ENCODE assay signal across 8 cellular contexts in the genomic region with DNA sequence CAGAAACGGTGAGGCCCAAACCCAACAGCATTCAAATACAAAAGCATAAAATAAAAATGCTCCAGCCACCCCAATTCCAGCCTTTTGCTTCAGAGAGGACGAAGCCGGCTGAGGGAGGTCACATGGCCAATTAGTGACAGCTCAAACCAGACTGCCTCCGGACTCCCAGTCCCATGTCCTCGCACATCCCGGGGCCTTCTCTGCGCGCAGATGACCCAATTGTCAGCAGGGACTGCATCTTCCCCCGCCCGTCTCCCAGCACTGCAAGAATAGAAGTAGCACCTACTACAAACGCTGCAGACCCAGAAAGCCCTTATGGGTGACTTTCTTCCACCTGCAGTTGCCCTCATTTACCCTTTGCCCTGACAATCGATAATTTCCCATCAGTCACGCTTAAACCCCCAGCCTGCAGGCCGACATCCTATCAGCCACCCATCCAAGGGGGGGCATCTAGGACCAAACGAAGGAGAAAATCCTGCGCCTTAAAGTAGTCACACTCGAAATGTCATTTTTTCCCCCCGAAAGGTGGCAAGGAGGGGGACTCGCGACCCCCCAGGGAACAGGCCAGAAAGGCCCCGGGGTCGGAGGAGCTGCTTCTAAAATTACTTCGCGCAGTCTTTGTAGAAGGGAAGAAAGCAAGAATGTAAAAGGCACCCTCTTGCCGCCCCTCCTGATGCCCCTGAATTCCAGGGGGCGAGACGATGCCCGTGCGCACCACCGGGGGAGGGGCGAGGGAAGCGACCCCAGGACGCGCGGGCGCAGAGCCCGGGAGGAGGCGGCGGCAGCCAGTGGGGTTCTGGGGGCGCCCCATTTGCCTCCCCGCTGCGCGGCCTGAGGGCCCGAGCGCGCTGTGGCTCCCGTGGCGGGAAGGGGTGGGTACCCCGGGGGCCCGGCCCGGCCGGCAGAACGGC. TPM values are rescaled to one million over a fixed set of nuclear protein-coding genes. Genes with fewer than 3 reads are reported as not detected.
DNase-seq lines count a peak whose midpoint lies in the region; ATAC-seq and TF ChIP-seq lines count a peak whose summit lies in the region.

No MANE protein-coding gene starts in this region.

- H3K4me1 ChIP-seq in breast epithelium = peaks cover 3 to 4% of the 10 kb centered on the region in 2 donors

- peak; percentile 25 for ATAC-seq in HG03045 (IDR thresholded peaks at IDR 0.05; ENCODE audit: unreplicated experiment)

- TF ChIP-seq POLR2A in breast epithelium (IDR thresholded peaks at IDR 0.05) = no peak

- intact Hi-C loops in breast epithelium (cut with DNase I; ENCODE audit: low total_unique reads) = no loop called here

- no peak for DNase-seq in GM12864 (ENCODE audit: low read depth)
- no peak for DNase-seq in SK-N-MC (ENCODE audit: low read depth, low spot score)
- peak in 1 of 2 donors; percentile 39 for DNase-seq in breast epithelium (ENCODE audit: low spot score in 2 of 2)
- no peak for DNase-seq in skeletal muscle cell (ENCODE audit: low read depth)
- no peak for DNase-seq in NCI-H1694 (lab: John Stamatoyannopoulos, UW)
- DNase-seq in GDM1 (lab: John Stamatoyannopoulos, UW) = no peak

- TF ChIP-seq CTCF in GM12864 (IDR thresholded peaks at IDR 0.05; ENCODE audit: low read depth, low read length, missing control alignments) = no peak
- TF ChIP-seq CTCF in breast epithelium (IDR thresholded peaks at IDR 0.05) = no peak

- H3K27me3 ChIP-seq in breast epithelium = no peaks in the 10 kb centered on the region

- peak overlapping the region; percentile 54 for H3K9ac ChIP-seq in SK-N-MC (ENCODE audit: insufficient read length)

- H3K4me3 ChIP-seq in GM12864 (ENCODE audit: low read depth, low read length) (peak overlapping the region; percentile 76), SK-N-MC (peak overlapping the region; percentile 81), breast epithelium (peak overlapping the region; percentile 86 to 96 (median 89)), iPS-18c (ENCODE audit: insufficient read depth, low read depth, low read length) (peak overlapping the region; percentile 58), skeletal muscle cell (ENCODE audit: low read depth, low read length) (peak overlapping the region; percentile 55)

- H3K36me3 ChIP-seq in SK-N-MC (ENCODE audit: insufficient read depth, low read length) (no peaks in the 10 kb centered on the region), breast epithelium (no peaks in the 10 kb centered on the region)

- H3K9me3 ChIP-seq in SK-N-MC (ENCODE audit: low read depth, low read length) = no peaks in the 10 kb centered on the region
- no peaks in the 10 kb centered on the region for H3K9me3 ChIP-seq in breast epithelium
- no peaks in the 10 kb centered on the region for H3K9me3 ChIP-seq in iPS-18c (ENCODE audit: control insufficient read depth, insufficient read depth, low read length)

- H3K27ac ChIP-seq in SK-N-MC (no peak overlapping the region), breast epithelium (peak overlapping the region; percentile 36 to 63)

RNA-seq across cellular contexts. Expression of gene SLC23A2, which starts 0.8 kb away (rescaled TPM):
- 10 to 100 TPM; 14.6 to 18.6 (median 15.4) TPM for total RNA-seq in breast epithelium
